Comparison of ENCODE assay signal across 12 cellular contexts in genomic region chr12:70823182-70823976, GRCh38.
A peak's percentile ranks its signal among the peaks of the same experiment; 100 is the strongest.
DNase-seq lines count a peak whose midpoint lies in the region; TF ChIP-seq lines count a peak whose summit lies in the region.
"Had no signal": no experiment of that assay in that cellular context is flagged by ENCODE, and none has a peak within 500 bp of the region (broad histone marks: within the 10 kb centered on the region; RNA-seq: fewer than 3 reads in every experiment).

No MANE protein-coding gene starts in this region.

- peak; percentile 34 for DNase-seq in Caki2 (ENCODE audit: low read depth)
- DNase-seq in LNCaP clone FGC (ENCODE audit: low read depth): no peak
- DNase-seq in chondrocyte (ENCODE audit: low spot score): no peak
- peak; percentile 19 for DNase-seq in neural progenitor cell (ENCODE audit: low spot score)
- DNase-seq in activated naive CD4-positive, alpha-beta T cell treated with anti-CD3 and anti-CD28 coated beads for 36 hours: no peak
- no peak for DNase-seq in activated CD4-positive, alpha-beta T cell treated with anti-CD3 and anti-CD28 coated beads for 48 hours
- DNase-seq in tibial artery: no peak
- no peak for DNase-seq in kidney glomerular epithelial cell (lab: John Stamatoyannopoulos, UW)
- DNase-seq: AML-193; DMS79 treated with DMSO at 0.1 percent for 48 hours; NCI-H1930; stimulated activated naive B cell treated with anti-CD40 and anti-IgM and Interleukin-4, amounts not matched to agents 10 μg/mL and 1 μg/mL and 100 μg/mL, for 72 hours had no signal

- peaks cover 2% of the 10 kb centered on the region for H3K36me3 Mint-ChIP-seq in chondrocyte (ENCODE audit: low read depth)
- H3K36me3 Mint-ChIP-seq in neural progenitor cell: no peaks in the 10 kb centered on the region
- no peaks in the 10 kb centered on the region for H3K36me3 Mint-ChIP-seq in activated naive CD4-positive, alpha-beta T cell treated with anti-CD3 and anti-CD28 coated beads for 36 hours (ENCODE audit: low read depth)
- H3K36me3 Mint-ChIP-seq: stimulated activated naive B cell treated with anti-CD40 and anti-IgM and Interleukin-4, amounts not matched to agents 10 μg/mL and 1 μg/mL and 100 μg/mL, for 72 hours had no signal

- H3K4me1 ChIP-seq in neural progenitor cell: no peaks in the 10 kb centered on the region
- H3K4me1 ChIP-seq in tibial artery: no peaks in the 10 kb centered on the region

- H3K27ac ChIP-seq in neural progenitor cell: no peak overlapping the region
- H3K27ac ChIP-seq in tibial artery: no peak overlapping the region

- H3K4me2 ChIP-seq in neural progenitor cell: no peak overlapping the region

- H3K9me3 ChIP-seq in neural progenitor cell (ENCODE audit: low read depth) (no peaks in the 10 kb centered on the region), tibial artery (no peaks in the 10 kb centered on the region)

- H3K9me3 Mint-ChIP-seq in chondrocyte (ENCODE audit: low read depth): peaks cover 3% of the 10 kb centered on the region
- peaks cover 4% of the 10 kb centered on the region for H3K9me3 Mint-ChIP-seq in neural progenitor cell
- no peaks in the 10 kb centered on the region for H3K9me3 Mint-ChIP-seq in activated naive CD4-positive, alpha-beta T cell treated with anti-CD3 and anti-CD28 coated beads for 36 hours

- H3K36me3 ChIP-seq in neural progenitor cell (no peaks in the 10 kb centered on the region), tibial artery (no peaks in the 10 kb centered on the region)

- in situ Hi-C loops in Caki2 (cut with HindIII; ENCODE audit: low pct_unique_long_range_greater_than_20kb, low sequenced_read_pairs): no loop called here

- no peaks in the 10 kb centered on the region for H3F3A ChIP-seq in neural progenitor cell (ENCODE audit: low read depth)

- H4K20me1 ChIP-seq in neural progenitor cell (ENCODE audit: low read depth): no peaks in the 10 kb centered on the region

- no peak overlapping the region for H3K27ac Mint-ChIP-seq in chondrocyte (ENCODE audit: unreplicated experiment)
- H3K27ac Mint-ChIP-seq in neural progenitor cell: no peak overlapping the region
- no peak overlapping the region for H3K27ac Mint-ChIP-seq in activated naive CD4-positive, alpha-beta T cell treated with anti-CD3 and anti-CD28 coated beads for 36 hours
- H3K27ac Mint-ChIP-seq: stimulated activated naive B cell treated with anti-CD40 and anti-IgM and Interleukin-4, amounts not matched to agents 10 μg/mL and 1 μg/mL and 100 μg/mL, for 72 hours had no signal

- H3K27me3 ChIP-seq in neural progenitor cell: no peaks in the 10 kb centered on the region
- H3K27me3 ChIP-seq in tibial artery: no peaks in the 10 kb centered on the region

- no peaks in the 10 kb centered on the region for H3K79me2 ChIP-seq in neural progenitor cell (ENCODE audit: low read depth)

- peaks cover 5% of the 10 kb centered on the region for H3K27me3 Mint-ChIP-seq in chondrocyte (ENCODE audit: low read depth)
- peaks cover 2% of the 10 kb centered on the region for H3K27me3 Mint-ChIP-seq in neural progenitor cell (ENCODE audit: insufficient read depth, low read depth)
- peaks cover 5% of the 10 kb centered on the region for H3K27me3 Mint-ChIP-seq in activated naive CD4-positive, alpha-beta T cell treated with anti-CD3 and anti-CD28 coated beads for 36 hours (ENCODE audit: low read depth)
- H3K27me3 Mint-ChIP-seq: stimulated activated naive B cell treated with anti-CD40 and anti-IgM and Interleukin-4, amounts not matched to agents 10 μg/mL and 1 μg/mL and 100 μg/mL, for 72 hours had no signal

- H3K4me1 Mint-ChIP-seq in chondrocyte (ENCODE audit: low read depth) (peaks cover 5% of the 10 kb centered on the region), neural progenitor cell (peaks cover 10% of the 10 kb centered on the region)
- no peaks in the 10 kb centered on the region for H3K4me1 Mint-ChIP-seq in activated naive CD4-positive, alpha-beta T cell treated with anti-CD3 and anti-CD28 coated beads for 36 hours (ENCODE audit: low read depth)
- H3K4me1 Mint-ChIP-seq: stimulated activated naive B cell treated with anti-CD40 and anti-IgM and Interleukin-4, amounts not matched to agents 10 μg/mL and 1 μg/mL and 100 μg/mL, for 72 hours had no signal

- peak overlapping the region; percentile 69 for H2AFZ ChIP-seq in neural progenitor cell (replicated peaks)

- CTCF ChIA-PET in activated naive CD4-positive, alpha-beta T cell treated with anti-CD3 and anti-CD28 coated beads for 36 hours (lab: Charles Lee): no interaction called here

- H3K4me3 Mint-ChIP-seq in chondrocyte (ENCODE audit: unreplicated experiment): no peak overlapping the region
- no peak overlapping the region for H3K4me3 Mint-ChIP-seq in neural progenitor cell
- H3K4me3 Mint-ChIP-seq in activated naive CD4-positive, alpha-beta T cell treated with anti-CD3 and anti-CD28 coated beads for 36 hours: no peak overlapping the region
- H3K4me3 Mint-ChIP-seq: stimulated activated naive B cell treated with anti-CD40 and anti-IgM and Interleukin-4, amounts not matched to agents 10 μg/mL and 1 μg/mL and 100 μg/mL, for 72 hours had no signal

- intact Hi-C loops in activated naive CD4-positive, alpha-beta T cell treated with anti-CD3 and anti-CD28 coated beads for 36 hours (cut with micrococcal nuclease): no loop called here
- intact Hi-C loops in tibial artery (cut with DNase I; ENCODE audit: low total_unique reads): no loop called here

- H3K4me3 ChIP-seq in LNCaP clone FGC (ENCODE audit: low read depth, low read length) (no peak overlapping the region), neural progenitor cell (no peak overlapping the region), tibial artery (no peak overlapping the region)

- H3K9ac ChIP-seq in neural progenitor cell: no peak overlapping the region

- peak; percentile 55 for TF ChIP-seq CTCF in LNCaP clone FGC (IDR thresholded peaks at IDR 0.05; ENCODE audit: control insufficient read depth, extremely low read depth, insufficient read depth)
- peak; percentile 38 for TF ChIP-seq CTCF in chondrocyte (IDR thresholded peaks at IDR 0.05)
- peak; percentile 13 for TF ChIP-seq CTCF in neural progenitor cell (IDR thresholded peaks at IDR 0.05)
- no peak for TF ChIP-seq CTCF in tibial artery (IDR thresholded peaks at IDR 0.05)

Comparison
In these comparisons a context has a peak if more than half of its experiments do, and no peak if none do; other contexts are left out.
1. DNase-seq: peak in Caki2 (single experiment) and neural progenitor cell (single experiment); none in LNCaP clone FGC (single experiment), chondrocyte (single experiment), activated naive CD4-positive, alpha-beta T cell treated with anti-CD3 and anti-CD28 coated beads for 36 hours (single experiment), activated CD4-positive, alpha-beta T cell treated with anti-CD3 and anti-CD28 coated beads for 48 hours (single experiment), tibial artery (0 of 2) and kidney glomerular epithelial cell (single experiment).
2. CTCF ChIP-seq: peak in LNCaP clone FGC (single experiment), chondrocyte (single experiment) and neural progenitor cell (single experiment); none in tibial artery (0 of 2).